12 cellular contexts compared by ENCODE assay signal in the genomic region with DNA sequence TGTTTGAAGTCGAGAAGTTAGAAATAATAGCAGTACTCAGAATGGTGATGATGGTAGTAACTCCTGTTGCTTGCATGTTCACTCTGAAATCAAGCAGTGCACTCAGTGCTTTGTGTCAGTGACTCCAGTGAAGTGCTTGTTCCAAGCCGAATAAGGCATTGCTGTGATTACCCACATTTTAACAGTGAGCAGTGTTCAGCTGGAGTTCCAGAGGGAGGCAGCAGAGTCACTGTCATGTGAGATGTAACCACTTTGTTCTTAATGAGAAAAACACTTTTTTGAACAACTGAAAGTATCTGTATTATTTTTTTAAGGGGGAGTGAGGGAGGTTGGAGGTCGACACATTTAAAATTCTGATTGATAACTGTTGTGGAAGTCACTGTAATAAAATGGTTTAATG. TPM values are rescaled to one million over a fixed set of nuclear protein-coding genes. Genes with fewer than 3 reads are reported as not detected.
DNase-seq lines count a peak whose midpoint lies in the region; ATAC-seq and TF ChIP-seq lines count a peak whose summit lies in the region.
"Had no signal": no experiment of that assay in that cellular context is flagged by ENCODE, and none has a peak within 500 bp of the region (broad histone marks: within the 10 kb centered on the region; RNA-seq: fewer than 3 reads in every experiment).

No MANE protein-coding gene starts in this region.

- H3K27ac Mint-ChIP-seq in WTC11 (no peak overlapping the region), HFFc6 (no peak overlapping the region)
- H3K27ac Mint-ChIP-seq in activated CD4-positive, alpha-beta T cell treated with anti-CD3 and anti-CD28 coated beads, Interleukin-2, amount 10 ng/mL, durations not matched to agents 24 days and 14 days = no peak overlapping the region
- H3K27ac Mint-ChIP-seq: activated B cell treated with CpG ODN at 0.5 μM for 24 hours; CD4-positive, alpha-beta memory T cell had no signal

- H3K36me3 Mint-ChIP-seq in WTC11 (no peaks in the 10 kb centered on the region), HFFc6 (ENCODE audit: low read depth) (no peaks in the 10 kb centered on the region)
- no peaks in the 10 kb centered on the region for H3K36me3 Mint-ChIP-seq in activated CD4-positive, alpha-beta T cell treated with anti-CD3 and anti-CD28 coated beads, Interleukin-2, amount 10 ng/mL, durations not matched to agents 24 days and 14 days (ENCODE audit: low read depth)
- H3K36me3 Mint-ChIP-seq: CD4-positive, alpha-beta memory T cell had no signal

- CTCF ChIA-PET in WTC11 (lab: Charles Lee) = interaction anchor here (0.6 to 1.6 kb wide), 4 partner anchors 50 to 844 kb away, joined by 3 to 8 read pairs (median 4); no protein-coding TSS in a partner anchor

- DNase-seq in AG08396 (ENCODE audit: low spot score) (peak; percentile 27), WTC11 (ENCODE audit: low spot score) (peak; percentile 16), iris pigment epithelial cell (ENCODE audit: low read depth) (peak; percentile 45), HFFc6 (no peak), cortex of kidney (lab: John Stamatoyannopoulos, UW) (no peak)
- DNase-seq in activated CD4-positive, alpha-beta T cell treated with anti-CD3 and anti-CD28 coated beads, Interleukin-2, amount 10 ng/mL, durations not matched to agents 24 days and 14 days = no peak
- DNase-seq: activated B cell treated with CpG ODN at 0.5 μM for 24 hours; CD4-positive, alpha-beta memory T cell; NCI-H510A treated with DMSO at 0.1 percent for 48 hours; stimulated activated CD4-positive, alpha-beta T cell treated with anti-CD3 and anti-CD28 coated beads, Interleukin-12 subunit alpha, Interleukin-12 subunit beta, amount 100 ng/mL, for 4 hours had no signal

- no peaks in the 10 kb centered on the region for H3K9me3 Mint-ChIP-seq in WTC11
- no peaks in the 10 kb centered on the region for H3K9me3 Mint-ChIP-seq in activated CD4-positive, alpha-beta T cell treated with anti-CD3 and anti-CD28 coated beads, Interleukin-2, amount 10 ng/mL, durations not matched to agents 24 days and 14 days
- peaks cover 18% of the 10 kb centered on the region for H3K9me3 Mint-ChIP-seq in HFFc6
- H3K9me3 Mint-ChIP-seq: activated B cell treated with CpG ODN at 0.5 μM for 24 hours; CD4-positive, alpha-beta memory T cell had no signal

- intact Hi-C loops in activated CD4-positive, alpha-beta T cell treated with anti-CD3 and anti-CD28 coated beads, Interleukin-2, amount 10 ng/mL, durations not matched to agents 24 days and 14 days (cut with micrococcal nuclease) = no loop called here

- POLR2A ChIA-PET in WTC11 (lab: Charles Lee) = no interaction called here

- no peak overlapping the region for H3K4me3 Mint-ChIP-seq in WTC11
- no peak overlapping the region for H3K4me3 Mint-ChIP-seq in activated CD4-positive, alpha-beta T cell treated with anti-CD3 and anti-CD28 coated beads, Interleukin-2, amount 10 ng/mL, durations not matched to agents 24 days and 14 days
- no peak overlapping the region for H3K4me3 Mint-ChIP-seq in HFFc6
- H3K4me3 Mint-ChIP-seq: activated B cell treated with CpG ODN at 0.5 μM for 24 hours; CD4-positive, alpha-beta memory T cell had no signal

- H3K27me3 Mint-ChIP-seq in WTC11 (ENCODE audit: low read depth) = no peaks in the 10 kb centered on the region
- H3K27me3 Mint-ChIP-seq in activated CD4-positive, alpha-beta T cell treated with anti-CD3 and anti-CD28 coated beads, Interleukin-2, amount 10 ng/mL, durations not matched to agents 24 days and 14 days = no peaks in the 10 kb centered on the region
- peaks cover 1% of the 10 kb centered on the region; the same call in 1 of the 2 replicates for H3K27me3 Mint-ChIP-seq in HFFc6 (ENCODE audit: insufficient read depth)

- peak; percentile 63 for ATAC-seq in GM19395 (IDR thresholded peaks at IDR 0.05; ENCODE audit: unreplicated experiment)
- peak; percentile 87 for ATAC-seq in WTC11
- no peak for ATAC-seq in HG03460 (IDR thresholded peaks at IDR 0.05; ENCODE audit: unreplicated experiment)

- TF ChIP-seq CTCF in WTC11 (IDR thresholded peaks at IDR 0.05) (no peak), HFFc6 (IDR thresholded peaks at IDR 0.05) (no peak)

- H3K4me1 Mint-ChIP-seq in WTC11 (peaks cover 19% of the 10 kb centered on the region), HFFc6 (ENCODE audit: low read depth) (no peaks in the 10 kb centered on the region)
- H3K4me1 Mint-ChIP-seq in activated CD4-positive, alpha-beta T cell treated with anti-CD3 and anti-CD28 coated beads, Interleukin-2, amount 10 ng/mL, durations not matched to agents 24 days and 14 days = no peaks in the 10 kb centered on the region
- H3K4me1 Mint-ChIP-seq: activated B cell treated with CpG ODN at 0.5 μM for 24 hours; CD4-positive, alpha-beta memory T cell had no signal

TF ChIP-seq in WTC11, 78 proteins besides CTCF, POLR2A, EP300 and RAD21:
- TF ChIP-seq, protein P1, sequence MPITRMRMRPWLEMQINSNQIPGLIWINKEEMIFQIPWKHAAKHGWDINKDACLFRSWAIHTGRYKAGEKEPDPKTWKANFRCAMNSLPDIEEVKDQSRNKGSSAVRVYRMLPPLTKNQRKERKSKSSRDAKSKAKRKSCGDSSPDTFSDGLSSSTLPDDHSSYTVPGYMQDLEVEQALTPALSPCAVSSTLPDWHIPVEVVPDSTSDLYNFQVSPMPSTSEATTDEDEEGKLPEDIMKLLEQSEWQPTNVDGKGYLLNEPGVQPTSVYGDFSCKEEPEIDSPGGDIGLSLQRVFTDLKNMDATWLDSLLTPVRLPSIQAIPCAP (CRISPR knock-in tag; IDR thresholded peaks at IDR 0.05) = no peak
- TF ChIP-seq, protein P2, sequence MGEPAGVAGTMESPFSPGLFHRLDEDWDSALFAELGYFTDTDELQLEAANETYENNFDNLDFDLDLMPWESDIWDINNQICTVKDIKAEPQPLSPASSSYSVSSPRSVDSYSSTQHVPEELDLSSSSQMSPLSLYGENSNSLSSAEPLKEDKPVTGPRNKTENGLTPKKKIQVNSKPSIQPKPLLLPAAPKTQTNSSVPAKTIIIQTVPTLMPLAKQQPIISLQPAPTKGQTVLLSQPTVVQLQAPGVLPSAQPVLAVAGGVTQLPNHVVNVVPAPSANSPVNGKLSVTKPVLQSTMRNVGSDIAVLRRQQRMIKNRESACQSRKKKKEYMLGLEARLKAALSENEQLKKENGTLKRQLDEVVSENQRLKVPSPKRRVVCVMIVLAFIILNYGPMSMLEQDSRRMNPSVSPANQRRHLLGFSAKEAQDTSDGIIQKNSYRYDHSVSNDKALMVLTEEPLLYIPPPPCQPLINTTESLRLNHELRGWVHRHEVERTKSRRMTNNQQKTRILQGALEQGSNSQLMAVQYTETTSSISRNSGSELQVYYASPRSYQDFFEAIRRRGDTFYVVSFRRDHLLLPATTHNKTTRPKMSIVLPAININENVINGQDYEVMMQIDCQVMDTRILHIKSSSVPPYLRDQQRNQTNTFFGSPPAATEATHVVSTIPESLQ (CRISPR knock-in tag; IDR thresholded peaks at IDR 0.05) = no peak

RNA-seq across cellular contexts. Expression of a gene that starts 3.7 kb away (rescaled TPM):
- total RNA-seq in WTC11 (2021) = not detected in 3 replicates
- total RNA-seq in activated CD4-positive, alpha-beta T cell treated with anti-CD3 and anti-CD28 coated beads, Interleukin-2, amount 10 ng/mL, durations not matched to agents 24 days and 14 days = not detected in 2 replicates
- not detected for total RNA-seq in HFFc6 (2021; fragmentation: NEBNext Ultra II Directional; extraction: Animal tissue kit (Norgen Biotek cat#: 25700))
- total RNA-seq: activated B cell treated with CpG ODN at 0.5 μM for 24 hours; CD4-positive, alpha-beta memory T cell had no signal

Comparison
In these comparisons a context has a peak if more than half of its experiments do, and no peak if none do; other contexts are left out.
1. DNase-seq: peak in AG08396 (single experiment), WTC11 (single experiment) and iris pigment epithelial cell (single experiment); none in activated CD4-positive, alpha-beta T cell treated with anti-CD3 and anti-CD28 coated beads, Interleukin-2, amount 10 ng/mL, durations not matched to agents 24 days and 14 days (single experiment), HFFc6 (single experiment) and cortex of kidney (single experiment).